ENCODE assay signal across 16 cellular contexts in genomic region chr21:35093514-35093913, GRCh38. TPM values are rescaled to one million over a fixed set of nuclear protein-coding genes. Genes with fewer than 3 reads are reported as not detected.
A peak's percentile ranks its signal among the peaks of the same experiment; 100 is the strongest.
DNase-seq lines count a peak whose midpoint lies in the region; ATAC-seq, FAIRE-seq and TF ChIP-seq lines count a peak whose summit lies in the region.
"Had no signal": no experiment of that assay in that cellular context is flagged by ENCODE, and none has a peak within 500 bp of the region (broad histone marks: within the 10 kb centered on the region; RNA-seq: fewer than 3 reads in every experiment).

No MANE protein-coding gene starts in this region.

- H3K4me1 Mint-ChIP-seq in activated naive CD8-positive, alpha-beta T cell (ENCODE audit: low read depth) = peaks cover 36% of the 10 kb centered on the region
- H3K4me1 Mint-ChIP-seq in activated naive CD8-positive, alpha-beta T cell treated with anti-CD3 and anti-CD28 coated beads, Interleukin-2, amount 50 U/mL, for 24 hours = peaks cover 58% of the 10 kb centered on the region
- H3K4me1 Mint-ChIP-seq in activated T-helper 1 cell treated with anti-CD3 and anti-CD28 coated beads, Interleukin-12 subunit alpha, Interleukin-12 subunit beta, Interleukin-2, Interleukin-4 antibody, amounts not matched to agents 30 ng/mL and 10 ng/mL and 1 ng/mL, durations not matched to agents 14 hours and 24 hours and 36 hours (ENCODE audit: low read depth) = peaks cover 56% of the 10 kb centered on the region
- peaks cover 10% of the 10 kb centered on the region for H3K4me1 Mint-ChIP-seq in astrocyte (ENCODE audit: low read depth, unreplicated experiment)

- H3K36me3 ChIP-seq in astrocyte (ENCODE audit: insufficient read depth, low read length) = no peaks in the 10 kb centered on the region
- H3K36me3 ChIP-seq: HAP-1 had no signal

- H3K27ac ChIP-seq in astrocyte (ENCODE audit: low read depth, low read length) = no peak overlapping the region

- H3K4me3 Mint-ChIP-seq in activated naive CD8-positive, alpha-beta T cell = no peak overlapping the region
- H3K4me3 Mint-ChIP-seq in activated naive CD8-positive, alpha-beta T cell treated with anti-CD3 and anti-CD28 coated beads, Interleukin-2, amount 50 U/mL, for 24 hours = no peak overlapping the region
- no peak overlapping the region for H3K4me3 Mint-ChIP-seq in activated T-helper 1 cell treated with anti-CD3 and anti-CD28 coated beads, Interleukin-12 subunit alpha, Interleukin-12 subunit beta, Interleukin-2, Interleukin-4 antibody, amounts not matched to agents 30 ng/mL and 10 ng/mL and 1 ng/mL, durations not matched to agents 14 hours and 24 hours and 36 hours
- H3K4me3 Mint-ChIP-seq in astrocyte (ENCODE audit: unreplicated experiment) = no peak overlapping the region
- H3K4me3 Mint-ChIP-seq: CD4-positive, alpha-beta memory T cell had no signal

- no peaks in the 10 kb centered on the region for H3K27me3 ChIP-seq in astrocyte (ENCODE audit: insufficient read depth, low read length)

- H3K36me3 Mint-ChIP-seq in activated naive CD8-positive, alpha-beta T cell = peaks cover 3% of the 10 kb centered on the region
- H3K36me3 Mint-ChIP-seq in activated naive CD8-positive, alpha-beta T cell treated with anti-CD3 and anti-CD28 coated beads, Interleukin-2, amount 50 U/mL, for 24 hours (ENCODE audit: low read depth) = peaks cover 7% of the 10 kb centered on the region
- H3K36me3 Mint-ChIP-seq in activated T-helper 1 cell treated with anti-CD3 and anti-CD28 coated beads, Interleukin-12 subunit alpha, Interleukin-12 subunit beta, Interleukin-2, Interleukin-4 antibody, amounts not matched to agents 30 ng/mL and 10 ng/mL and 1 ng/mL, durations not matched to agents 14 hours and 24 hours and 36 hours (ENCODE audit: low read depth) = peaks cover 9% of the 10 kb centered on the region
- no peaks in the 10 kb centered on the region for H3K36me3 Mint-ChIP-seq in astrocyte (ENCODE audit: low read depth, unreplicated experiment)
- H3K36me3 Mint-ChIP-seq: CD4-positive, alpha-beta memory T cell had no signal

- no peaks in the 10 kb centered on the region for H3K9me3 ChIP-seq in astrocyte (ENCODE audit: insufficient read depth, low read depth, low read length)
- H3K9me3 ChIP-seq: HAP-1 had no signal

- intact Hi-C loops in activated T-helper 1 cell treated with anti-CD3 and anti-CD28 coated beads, Interleukin-12 subunit alpha, Interleukin-12 subunit beta, Interleukin-2, Interleukin-4 antibody, amounts not matched to agents 30 ng/mL and 10 ng/mL and 1 ng/mL, durations not matched to agents 14 hours and 24 hours and 36 hours (cut with micrococcal nuclease) = no loop called here

- DNase-seq in activated naive CD8-positive, alpha-beta T cell treated with anti-CD3 and anti-CD28 coated beads, Interleukin-2, amount 50 U/mL, for 24 hours = no peak
- DNase-seq in activated T-helper 1 cell treated with anti-CD3 and anti-CD28 coated beads, Interleukin-12 subunit alpha, Interleukin-12 subunit beta, Interleukin-2, Interleukin-4 antibody, amounts not matched to agents 30 ng/mL and 10 ng/mL and 1 ng/mL, durations not matched to agents 14 hours and 24 hours and 36 hours (ENCODE audit: low spot score) = no peak
- DNase-seq in astrocyte (ENCODE audit: low read depth) = no peak
- DNase-seq in inferior parietal cortex (ENCODE audit: extremely low spot score) = no peak
- DNase-seq: C1 segment of cervical spinal cord; Calu3; CD4-positive, alpha-beta memory T cell; COR-L47; DND-41; GOT3 had no signal

- no peak for TF ChIP-seq CTCF in astrocyte (IDR thresholded peaks at IDR 0.05; ENCODE audit: insufficient read depth, low read depth, low read length)

- FAIRE-seq in astrocyte (lab: Jason Lieb, UNC) = no peak
- FAIRE-seq: G401.6, GM12892, H54 had no signal

- no peak overlapping the region for H3K9ac ChIP-seq in astrocyte (ENCODE audit: low read length)

- no peak overlapping the region for H2AFZ ChIP-seq in astrocyte (ENCODE audit: low read depth, low read length)

- H4K20me1 ChIP-seq in astrocyte (ENCODE audit: insufficient read depth, low read length) = no peaks in the 10 kb centered on the region

- H3K4me3 ChIP-seq in astrocyte (ENCODE audit: insufficient read depth, low read depth, low read length) = no peak overlapping the region
- H3K4me3 ChIP-seq: HAP-1 had no signal

- H3K27ac Mint-ChIP-seq in activated naive CD8-positive, alpha-beta T cell = peak overlapping the region; percentile 36
- H3K27ac Mint-ChIP-seq in activated naive CD8-positive, alpha-beta T cell treated with anti-CD3 and anti-CD28 coated beads, Interleukin-2, amount 50 U/mL, for 24 hours = no peak overlapping the region
- H3K27ac Mint-ChIP-seq in activated T-helper 1 cell treated with anti-CD3 and anti-CD28 coated beads, Interleukin-12 subunit alpha, Interleukin-12 subunit beta, Interleukin-2, Interleukin-4 antibody, amounts not matched to agents 30 ng/mL and 10 ng/mL and 1 ng/mL, durations not matched to agents 14 hours and 24 hours and 36 hours = peak overlapping the region; percentile 61
- H3K27ac Mint-ChIP-seq in astrocyte (ENCODE audit: unreplicated experiment) = peak overlapping the region; percentile 31

- no peak for ATAC-seq in activated naive CD8-positive, alpha-beta T cell treated with anti-CD3 and anti-CD28 coated beads, Interleukin-2, amount 50 U/mL, for 24 hours
- ATAC-seq in HG03280 (IDR thresholded peaks at IDR 0.05; ENCODE audit: unreplicated experiment) = no peak

- H3K9me3 Mint-ChIP-seq in activated naive CD8-positive, alpha-beta T cell (ENCODE audit: low read depth) = no peaks in the 10 kb centered on the region
- peaks cover 15% of the 10 kb centered on the region for H3K9me3 Mint-ChIP-seq in activated naive CD8-positive, alpha-beta T cell treated with anti-CD3 and anti-CD28 coated beads, Interleukin-2, amount 50 U/mL, for 24 hours
- H3K9me3 Mint-ChIP-seq in activated T-helper 1 cell treated with anti-CD3 and anti-CD28 coated beads, Interleukin-12 subunit alpha, Interleukin-12 subunit beta, Interleukin-2, Interleukin-4 antibody, amounts not matched to agents 30 ng/mL and 10 ng/mL and 1 ng/mL, durations not matched to agents 14 hours and 24 hours and 36 hours = peaks cover 29% of the 10 kb centered on the region
- H3K9me3 Mint-ChIP-seq in astrocyte (ENCODE audit: unreplicated experiment) = peaks cover 8% of the 10 kb centered on the region

- H3K4me2 ChIP-seq in astrocyte (ENCODE audit: low read length) = no peak overlapping the region

- H3K27me3 Mint-ChIP-seq in activated naive CD8-positive, alpha-beta T cell = no peaks in the 10 kb centered on the region
- peaks cover 5% of the 10 kb centered on the region for H3K27me3 Mint-ChIP-seq in activated naive CD8-positive, alpha-beta T cell treated with anti-CD3 and anti-CD28 coated beads, Interleukin-2, amount 50 U/mL, for 24 hours
- H3K27me3 Mint-ChIP-seq in activated T-helper 1 cell treated with anti-CD3 and anti-CD28 coated beads, Interleukin-12 subunit alpha, Interleukin-12 subunit beta, Interleukin-2, Interleukin-4 antibody, amounts not matched to agents 30 ng/mL and 10 ng/mL and 1 ng/mL, durations not matched to agents 14 hours and 24 hours and 36 hours (ENCODE audit: insufficient read depth) = no peaks in the 10 kb centered on the region
- no peaks in the 10 kb centered on the region for H3K27me3 Mint-ChIP-seq in astrocyte (ENCODE audit: low read depth, unreplicated experiment)
- H3K27me3 Mint-ChIP-seq: CD4-positive, alpha-beta memory T cell had no signal

- H3K4me1 ChIP-seq in astrocyte (ENCODE audit: insufficient read depth, low read length) = no peaks in the 10 kb centered on the region
- H3K4me1 ChIP-seq: HAP-1 had no signal

- H3K79me2 ChIP-seq in astrocyte (ENCODE audit: insufficient read depth, low read length) = no peaks in the 10 kb centered on the region

RNA-seq across cellular contexts. Expression of gene RUNX1, which starts 44.4 kb away (rescaled TPM):
- total RNA-seq in activated T-helper 1 cell treated with anti-CD3 and anti-CD28 coated beads, Interleukin-12 subunit alpha, Interleukin-12 subunit beta, Interleukin-2, Interleukin-4 antibody, amounts not matched to agents 30 ng/mL and 10 ng/mL and 1 ng/mL, durations not matched to agents 14 hours and 24 hours and 36 hours = 112 and 116 TPM in 2 replicates
- total RNA-seq in astrocyte = 84.6 and 94.1 TPM in 2 replicates
